14 cellular contexts compared by ENCODE assay signal in the genomic region with DNA sequence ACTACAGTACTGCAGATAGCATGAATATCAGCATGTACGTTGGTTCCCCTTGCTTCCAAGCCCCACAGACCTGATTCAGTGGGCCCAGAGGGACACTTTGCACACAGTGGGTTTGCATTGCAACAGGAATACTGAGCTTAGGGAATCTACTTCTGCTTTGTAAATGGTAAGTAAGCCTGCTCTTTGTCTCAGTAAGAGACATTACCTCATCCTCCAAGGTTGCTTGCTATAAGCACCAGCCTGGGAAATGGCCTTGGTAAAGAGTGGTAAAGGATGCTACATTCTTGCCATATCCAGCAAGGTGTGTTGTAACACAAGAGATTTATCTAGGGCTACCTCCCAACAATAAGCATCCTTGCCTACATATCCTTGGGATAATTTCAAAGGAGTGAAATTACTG.
DNase-seq lines count a peak whose midpoint lies in the region; ATAC-seq, FAIRE-seq and TF ChIP-seq lines count a peak whose summit lies in the region.
"Had no signal": no experiment of that assay in that cellular context is flagged by ENCODE, and none has a peak within 500 bp of the region (broad histone marks: within the 10 kb centered on the region; RNA-seq: fewer than 3 reads in every experiment).

No MANE protein-coding gene starts in this region.

- H3K14ac ChIP-seq in H1 (ENCODE audit: insufficient read length), result no peak overlapping the region

- no peak overlapping the region for H3K18ac ChIP-seq in H1 (ENCODE audit: extremely low read depth, low read length)

- H3K9me3 Mint-ChIP-seq in type B pancreatic cell, result no peaks in the 10 kb centered on the region
- H3K9me3 Mint-ChIP-seq in stimulated activated effector memory CD8-positive, alpha-beta T cell treated with anti-CD3 and anti-CD28 coated beads, Interleukin-12 subunit alpha, Interleukin-12 subunit beta, amount 100 ng/mL, for 72 hours, result peaks cover 14% of the 10 kb centered on the region

- H3K4me2 ChIP-seq in H1 (ENCODE audit: insufficient read depth in 1 of 2, low read depth in 2 of 2, low read length in 2 of 2), result peak overlapping the region; percentile 7; a peak in 1 of 4 replicates
- H3K4me2 ChIP-seq: A549 had no signal

- H3K56ac ChIP-seq in H1 (replicated peaks; ENCODE audit: insufficient read length, low read depth, low read length), result no peak overlapping the region

- no peak overlapping the region for H2BK5ac ChIP-seq in H1 (ENCODE audit: low read depth, low read length)

- POLR2A ChIA-PET in H1 (lab: Charles Lee; ENCODE audit: partially characterized antibody), result no interaction called here

- no peak for TF ChIP-seq CTCF in H1 (IDR thresholded peaks at IDR 0.05; ENCODE audit: control extremely low read depth in 1 of 3, insufficient read depth in 1 of 3, low read depth in 1 of 3, low read length in 3 of 3)
- TF ChIP-seq CTCF in type B pancreatic cell (conservative IDR thresholded peaks at IDR 0.05), result no peak

- ATAC-seq in stimulated activated effector memory CD8-positive, alpha-beta T cell treated with anti-CD3 and anti-CD28 coated beads, Interleukin-12 subunit alpha, Interleukin-12 subunit beta, amount 100 ng/mL, for 72 hours, result no peak
- ATAC-seq: A549, K562 had no signal

- H3K9me3 ChIP-seq in HUES48 (ENCODE audit: control insufficient read depth, insufficient read depth, low read length) (no peaks in the 10 kb centered on the region), H1 (ENCODE audit: insufficient read depth in 2 of 2, low read depth in 1 of 2, low read length in 1 of 2) (no peaks in the 10 kb centered on the region), iPS DF 6.9 (ENCODE audit: control insufficient read depth, insufficient read depth, low read length) (no peaks in the 10 kb centered on the region)
- H3K9me3 ChIP-seq: A549, HAP-1 had no signal

- peak overlapping the region; percentile 59 for H3K27ac Mint-ChIP-seq in type B pancreatic cell
- no peak overlapping the region for H3K27ac Mint-ChIP-seq in stimulated activated effector memory CD8-positive, alpha-beta T cell treated with anti-CD3 and anti-CD28 coated beads, Interleukin-12 subunit alpha, Interleukin-12 subunit beta, amount 100 ng/mL, for 72 hours
- H3K27ac Mint-ChIP-seq: CD8-positive, alpha-beta memory T cell had no signal

- H3K23me2 ChIP-seq in H1 (ENCODE audit: low read depth, low read length), result no peaks in the 10 kb centered on the region

- H3K79me2 ChIP-seq in H1 (ENCODE audit: control insufficient read depth in 1 of 2, insufficient read depth in 2 of 2, low read length in 2 of 2), result no peaks in the 10 kb centered on the region

- peak overlapping the region; percentile 42 for H2AFZ ChIP-seq in H1 (ENCODE audit: low read length)

- no peak overlapping the region for H2AK5ac ChIP-seq in H1 (ENCODE audit: low read depth, low read length)

- TF ChIP-seq POLR2A in H1 (IDR thresholded peaks at IDR 0.05; ENCODE audit: control extremely low read depth in 1 of 2, low read depth in 2 of 2, low read length in 2 of 2), result no peak

- H3K4me3 ChIP-seq in HUES48 (ENCODE audit: low read depth, low read length) (no peak overlapping the region), H1 (ENCODE audit: extremely low read depth in 1 of 4, insufficient read depth in 2 of 4, low read depth in 3 of 4, low read length in 4 of 4) (no peak overlapping the region), iPS DF 6.9 (ENCODE audit: low read length) (no peak overlapping the region)
- H3K4me3 ChIP-seq: A549, HAP-1, K562 had no signal

- H4K91ac ChIP-seq in H1 (replicated peaks; ENCODE audit: insufficient read length, low read length), result no peak overlapping the region

- no peaks in the 10 kb centered on the region for H3K36me3 Mint-ChIP-seq in type B pancreatic cell
- no peaks in the 10 kb centered on the region for H3K36me3 Mint-ChIP-seq in stimulated activated effector memory CD8-positive, alpha-beta T cell treated with anti-CD3 and anti-CD28 coated beads, Interleukin-12 subunit alpha, Interleukin-12 subunit beta, amount 100 ng/mL, for 72 hours
- H3K36me3 Mint-ChIP-seq: CD8-positive, alpha-beta memory T cell had no signal

- no peak for TF ChIP-seq RAD21 in H1 (IDR thresholded peaks at IDR 0.05 in 1 of 2, conservative IDR thresholded peaks at IDR 0.05 in 1 of 2; ENCODE audit: low read depth in 2 of 2, low read length in 2 of 2)

- no peak overlapping the region for H3K4ac ChIP-seq in H1 (replicated peaks; ENCODE audit: insufficient read length, low read depth, low read length)

- no peak overlapping the region for H2BK15ac ChIP-seq in H1 (ENCODE audit: low read length)

- DNase-seq in H1 (ENCODE audit: low read depth in 1 of 2, low spot score in 2 of 2), result no peak
- peak; percentile 43 for DNase-seq in iPS DF 6.9 (ENCODE audit: low read depth, low spot score)
- DNase-seq in type B pancreatic cell (ENCODE audit: extremely low spot score, unreplicated experiment), result no peak
- DNase-seq in stimulated activated effector memory CD8-positive, alpha-beta T cell treated with anti-CD3 and anti-CD28 coated beads, Interleukin-12 subunit alpha, Interleukin-12 subunit beta, amount 100 ng/mL, for 72 hours (ENCODE audit: low spot score in 2 of 2), result no peak
- no peak for DNase-seq in 8988T
- DNase-seq in ecto neural progenitor cell (ENCODE audit: low spot score), result no peak
- DNase-seq: Caco-2; CD8-positive, alpha-beta memory T cell; GF-D8 had no signal

- H3K4me1 ChIP-seq in HUES48 (ENCODE audit: control insufficient read depth, insufficient read depth, low read length) (peaks cover 16% of the 10 kb centered on the region), H1 (replicated peaks in 1 of 4; ENCODE audit: control insufficient read depth in 3 of 4, insufficient read depth in 4 of 4, low read length in 3 of 4) (peaks cover 0 to 12% (median 4%) of the 10 kb centered on the region in 4 experiments; a peak in 4 of 7 replicates), iPS DF 6.9 (ENCODE audit: control insufficient read depth, insufficient read depth, low read length) (peaks cover 3% of the 10 kb centered on the region; the same call in 1 of the 2 replicates)
- H3K4me1 ChIP-seq: A549, Caco-2, HAP-1 had no signal

- H2BK12ac ChIP-seq in H1 (ENCODE audit: low read depth, low read length), result no peak overlapping the region

- H3K4me3 Mint-ChIP-seq in type B pancreatic cell, result no peak overlapping the region
- H3K4me3 Mint-ChIP-seq in stimulated activated effector memory CD8-positive, alpha-beta T cell treated with anti-CD3 and anti-CD28 coated beads, Interleukin-12 subunit alpha, Interleukin-12 subunit beta, amount 100 ng/mL, for 72 hours, result no peak overlapping the region
- H3K4me3 Mint-ChIP-seq: CD8-positive, alpha-beta memory T cell had no signal

- TF ChIP-seq EP300 in H1 (IDR thresholded peaks at IDR 0.05; ENCODE audit: borderline replicate concordance in 1 of 2, low read depth in 2 of 2, low read length in 2 of 2), result no peak

- WGBS in H1 (ENCODE audit: extremely low coverage in 1 of 2, insufficient coverage in 1 of 2, insufficient read length in 1 of 2, insufficient replicate concordance in 2 of 2, low coverage in 1 of 2, low lambda C conversion rate in 2 of 2, missing lambda C conversion rate in 1 of 2), 2 experiments, result 54% methylated on average over 1 of the region's 1 CpG; no CpG with 5 or more reads in 1 of the 2 experiments
- no CpG with 5 or more reads among the region's 1 CpG for WGBS in iPS DF 6.9 (ENCODE audit: insufficient coverage, insufficient read length)

- H3K4me1 Mint-ChIP-seq in type B pancreatic cell (ENCODE audit: unreplicated experiment), result peaks cover 15% of the 10 kb centered on the region
- no peaks in the 10 kb centered on the region for H3K4me1 Mint-ChIP-seq in stimulated activated effector memory CD8-positive, alpha-beta T cell treated with anti-CD3 and anti-CD28 coated beads, Interleukin-12 subunit alpha, Interleukin-12 subunit beta, amount 100 ng/mL, for 72 hours
- H3K4me1 Mint-ChIP-seq: CD8-positive, alpha-beta memory T cell had no signal

- no peaks in the 10 kb centered on the region for H4K20me1 ChIP-seq in H1 (replicated peaks in 1 of 2; ENCODE audit: control insufficient read depth in 1 of 2, insufficient read depth in 2 of 2, low read length in 2 of 2)

- H3K23ac ChIP-seq in H1 (ENCODE audit: insufficient read length), result no peak overlapping the region

- no peaks in the 10 kb centered on the region for H3K27me3 Mint-ChIP-seq in type B pancreatic cell
- H3K27me3 Mint-ChIP-seq: CD8-positive, alpha-beta memory T cell had no signal

- H3K27me3 ChIP-seq in HUES48 (ENCODE audit: control insufficient read depth, insufficient read depth, low read length) (no peaks in the 10 kb centered on the region), H1 (replicated peaks in 1 of 4; ENCODE audit: control insufficient read depth in 3 of 4, extremely low read depth in 1 of 4, insufficient read depth in 3 of 4, low read length in 3 of 4) (no peaks in the 10 kb centered on the region), iPS DF 6.9 (ENCODE audit: control insufficient read depth, insufficient read depth, low read length) (no peaks in the 10 kb centered on the region)

- peak; percentile 81 for FAIRE-seq in H1 (lab: Jason Lieb, UNC)
- FAIRE-seq: A549, HTR-8/SVneo, K562 had no signal

- no peaks in the 10 kb centered on the region for H3K36me3 ChIP-seq in HUES48 (ENCODE audit: control insufficient read depth, insufficient read depth, low read length)
- H3K36me3 ChIP-seq in H1 (ENCODE audit: control insufficient read depth in 2 of 4, insufficient read depth in 4 of 4, low read length in 3 of 4), result no peaks in the 10 kb centered on the region
- H3K36me3 ChIP-seq in iPS DF 6.9 (ENCODE audit: control insufficient read depth, insufficient read depth, low read length), result no peaks in the 10 kb centered on the region
- H3K36me3 ChIP-seq: HAP-1 had no signal

- no peak overlapping the region for H2BK20ac ChIP-seq in H1 (ENCODE audit: low read length)

- H4K8ac ChIP-seq in H1 (ENCODE audit: extremely low read depth, insufficient read depth, low read length), result no peak overlapping the region

- peak overlapping the region; percentile 76 for H3K27ac ChIP-seq in HUES48 (ENCODE audit: low read depth, low read length)
- H3K27ac ChIP-seq in H1 (ENCODE audit: low read depth, low read length), result no peak overlapping the region
- no peak overlapping the region for H3K27ac ChIP-seq in iPS DF 6.9 (ENCODE audit: low read length)
- H3K27ac ChIP-seq: A549 had no signal

- H3K79me1 ChIP-seq in H1 (ENCODE audit: low read depth, low read length), result no peaks in the 10 kb centered on the region

- H3K9ac ChIP-seq in HUES48 (ENCODE audit: low read depth, low read length), result peak overlapping the region; percentile 5; the same call in 1 of the 2 replicates
- H3K9ac ChIP-seq in H1 (replicated peaks in 1 of 4; ENCODE audit: extremely low read depth in 1 of 4, low read depth in 3 of 4, low read length in 3 of 4), result no peak overlapping the region

- H4K5ac ChIP-seq in H1 (ENCODE audit: insufficient read length, low read depth, low read length), result no peak overlapping the region

- CTCF ChIA-PET in H1 (lab: Charles Lee; ENCODE audit: partially characterized antibody), result interaction anchor here (0.7 to 1.0 kb wide), 3 partner anchors 31 to 738 kb away, joined by 3 to 4 read pairs (median 3); no protein-coding TSS in a partner anchor

- no peak overlapping the region for H2BK120ac ChIP-seq in H1 (replicated peaks; ENCODE audit: low read depth, low read length)

TF ChIP-seq in H1, 55 proteins besides CTCF, POLR2A, EP300 and RAD21 (continues in another document):
- TF ChIP-seq SIX5 (IDR thresholded peaks at IDR 0.05; ENCODE audit: low read depth, low read length) (no peak), POU5F1 (IDR thresholded peaks at IDR 0.05; ENCODE audit: low read depth, low read length) (no peak), CBX8 (IDR thresholded peaks at IDR 0.05; ENCODE audit: borderline replicate concordance, low read depth, low read length) (no peak)
